10 cellular contexts compared by ENCODE assay signal in the genomic region with DNA sequence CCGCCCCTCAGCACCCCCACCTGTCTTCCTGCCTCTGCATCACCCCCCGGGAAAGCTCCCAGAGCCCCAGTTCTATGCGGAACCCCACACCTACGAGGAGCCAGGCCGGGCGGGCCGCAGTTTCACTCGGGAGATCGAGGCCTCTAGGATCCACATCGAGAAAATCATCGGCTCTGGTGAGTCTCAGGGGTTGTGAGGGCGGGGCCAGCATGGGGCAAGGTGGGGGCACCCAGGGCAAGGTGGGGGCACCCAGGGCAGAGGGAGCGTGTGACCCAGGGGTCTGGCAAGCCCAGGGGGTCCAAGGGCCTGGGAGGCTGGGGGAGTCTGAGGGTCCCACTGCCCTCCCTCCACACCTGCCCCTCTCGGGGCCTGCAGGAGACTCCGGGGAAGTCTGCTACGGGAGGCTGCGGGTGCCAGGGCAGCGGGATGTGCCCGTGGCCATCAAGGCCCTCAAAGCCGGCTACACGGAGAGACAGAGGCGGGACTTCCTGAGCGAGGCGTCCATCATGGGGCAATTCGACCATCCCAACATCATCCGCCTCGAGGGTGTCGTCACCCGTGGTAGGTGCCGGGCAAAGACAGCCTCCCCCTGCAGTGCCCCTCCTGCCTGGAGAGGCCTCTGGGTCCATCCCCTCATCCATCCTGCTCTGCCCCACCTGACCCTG. TPM values are rescaled to one million over a fixed set of nuclear protein-coding genes. Genes with fewer than 3 reads are reported as not detected.
"Had no signal": no experiment of that assay in that cellular context is flagged by ENCODE, and none has a peak within 500 bp of the region (broad histone marks: within the 10 kb centered on the region; RNA-seq: fewer than 3 reads in every experiment).

No MANE protein-coding gene starts in this region.

- H3K9me3 ChIP-seq: HAP-1 had no signal

- H3K27ac Mint-ChIP-seq: H9, HFFc6 had no signal

- H3K4me1 ChIP-seq: HAP-1 had no signal

- H3K27ac ChIP-seq: GM23248 had no signal

- H3K4me3 Mint-ChIP-seq: H9, HFFc6 had no signal

- DNase-seq: GM23248, GOT3, H7, H9, HCEC 1CT, HFFc6 had no signal

- H3K4me3 ChIP-seq: GM23248, HAP-1 had no signal

- H2AFZ ChIP-seq: GM23248 had no signal

- ATAC-seq: HCT116 had no signal

- H3K9me3 Mint-ChIP-seq: H9, HFFc6 had no signal

- H3K36me3 ChIP-seq: HAP-1 had no signal

- H3K9ac ChIP-seq: GM23248 had no signal

RNA-seq across cellular contexts. Expression of gene EPHA8, which starts 34.1 kb away (rescaled TPM):
- total RNA-seq: GM23248, HFFc6 had no signal
- polyA plus RNA-seq: GM23248 had no signal

RNA-seq across cellular contexts. Expression of gene C1QA, which starts 39.0 kb away (rescaled TPM):
- total RNA-seq: GM23248, H1, H4, H7, H9, HFFc6 had no signal
- polyA plus RNA-seq: GM23248, H1 had no signal

RNA-seq across cellular contexts. Expression of gene C1QC, which starts 46.0 kb away (rescaled TPM):
- total RNA-seq: GM23248, H1, H4, H7, H9, HFFc6 had no signal
- polyA plus RNA-seq: GM23248, H1 had no signal

RNA-seq across cellular contexts. Expression of gene C1QB, which starts 55.6 kb away (rescaled TPM):
- total RNA-seq: GM23248, H1, H4, H7, H9, HFFc6 had no signal
- polyA plus RNA-seq: GM23248, H1 had no signal
